ENCODE assay signal across 11 cellular contexts in the genomic region with DNA sequence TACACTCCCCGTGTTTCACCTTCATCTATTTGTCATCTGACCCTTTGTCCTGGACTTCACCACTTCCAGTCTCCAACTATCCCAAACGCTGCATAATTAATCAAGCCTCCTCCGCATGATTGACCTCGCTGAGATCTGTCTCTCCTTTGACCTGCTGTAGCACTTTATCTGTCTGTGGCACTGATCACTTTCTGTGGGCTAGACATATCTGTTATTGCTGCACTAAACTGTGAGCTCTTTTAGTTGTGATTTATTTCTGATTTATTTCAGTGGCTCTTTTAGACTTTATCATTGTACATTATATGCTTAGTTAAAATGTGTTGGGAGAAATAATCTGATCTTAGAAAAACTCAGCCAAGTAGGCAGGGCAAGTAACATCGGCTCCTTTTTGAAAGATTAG.
"Had no signal": no experiment of that assay in that cellular context is flagged by ENCODE, and none has a peak within 500 bp of the region (broad histone marks: within the 10 kb centered on the region; RNA-seq: fewer than 3 reads in every experiment).

No MANE protein-coding gene starts in this region.

- H3K4me1 ChIP-seq: HAP-1 had no signal

- H3K36me3 ChIP-seq: HAP-1 had no signal

- H3K27ac ChIP-seq: GM23248 had no signal

- H3K9me3 ChIP-seq: HAP-1 had no signal

- H3K4me3 ChIP-seq: GM23248, GM23338, HAP-1 had no signal

- H3K4me1 Mint-ChIP-seq: GM23338, H9 had no signal

- H3K4me3 Mint-ChIP-seq: GM23338, H9, HFFc6 had no signal

- ATAC-seq: GM23338, HCT116 had no signal

- H3K9ac ChIP-seq: GM23248 had no signal

- FAIRE-seq: H1, H54 had no signal

- H3K9me3 Mint-ChIP-seq: GM23338, H9, HFFc6 had no signal

- H3K27ac Mint-ChIP-seq: GM23338, H9, HFFc6 had no signal

- DNase-seq: GM23248, GOT3, H7, H9, HCEC 1CT, HFFc6 had no signal

- H3K4me2 ChIP-seq: GM23338 had no signal

- H2AFZ ChIP-seq: GM23248, GM23338 had no signal
